ENCODE assay signal across 30 cellular contexts in the genomic region with DNA sequence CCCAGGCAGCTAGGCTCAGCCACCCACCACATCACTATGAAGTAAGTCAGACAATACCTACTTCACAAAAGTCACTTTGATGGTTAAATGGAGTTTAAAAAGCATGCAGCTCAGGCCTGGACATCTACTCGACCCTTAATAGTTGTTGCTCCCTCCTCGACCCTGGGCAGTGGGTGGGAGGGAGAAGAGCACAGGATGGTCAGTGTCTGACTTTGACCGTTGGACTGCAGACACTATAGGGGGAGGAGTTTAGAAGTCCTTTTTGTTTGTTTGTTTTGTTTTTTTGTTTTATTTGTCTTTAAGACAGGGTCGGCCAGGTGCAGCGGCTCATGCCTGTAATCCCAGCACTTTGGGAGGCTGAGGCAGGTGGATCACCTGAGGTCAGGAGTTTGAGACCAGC.
"Had no signal": no experiment of that assay in that cellular context is flagged by ENCODE, and none has a peak within 500 bp of the region (broad histone marks: within the 10 kb centered on the region; RNA-seq: fewer than 3 reads in every experiment).

No MANE protein-coding gene starts in this region.

- H3K27me3 ChIP-seq: ovary, right lobe of liver, sigmoid colon, suprapubic skin, testis, tibial artery, transverse colon, upper lobe of right lung, uterus had no signal

- H3K27me3 Mint-ChIP-seq: naive B cell; naive thymus-derived CD8-positive, alpha-beta T cell; natural killer cell treated with Interleukin-12 subunit alpha and Interleukin-12 subunit beta and Interleukin-15 and Interleukin-18, amount 100 ng/mL, for 72 hours; stimulated activated memory B cell treated with anti-CD40 and anti-IgM and Interleukin-4, amounts not matched to agents 10 μg/mL and 1 μg/mL and 100 μg/mL, for 72 hours; stimulated activated naive CD8-positive, alpha-beta T cell treated with anti-CD3 and anti-CD28 coated beads, Interleukin-15, amount 100 ng/mL, for 72 hours; type B pancreatic cell had no signal

- H3K36me3 ChIP-seq: ovary, right lobe of liver, sigmoid colon, suprapubic skin, tibial artery, transverse colon, upper lobe of right lung, uterus had no signal

- H3K36me3 Mint-ChIP-seq: natural killer cell treated with Interleukin-12 subunit alpha and Interleukin-12 subunit beta and Interleukin-15 and Interleukin-18, amount 100 ng/mL, for 72 hours had no signal

- H2AFZ ChIP-seq: parathyroid adenoma had no signal

- H3K27ac ChIP-seq: ovary, parathyroid adenoma, psoas muscle, right lobe of liver, sigmoid colon, suprapubic skin, testis, tibial artery, transverse colon, upper lobe of right lung, uterus had no signal

- H3K9me3 Mint-ChIP-seq: naive thymus-derived CD8-positive, alpha-beta T cell; natural killer cell treated with Interleukin-12 subunit alpha and Interleukin-12 subunit beta and Interleukin-15 and Interleukin-18, amount 100 ng/mL, for 72 hours; stimulated activated memory B cell treated with anti-CD40 and anti-IgM and Interleukin-4, amounts not matched to agents 10 μg/mL and 1 μg/mL and 100 μg/mL, for 72 hours; stimulated activated naive CD8-positive, alpha-beta T cell treated with anti-CD3 and anti-CD28 coated beads, Interleukin-15, amount 100 ng/mL, for 72 hours; type B pancreatic cell had no signal

- H3K4me1 ChIP-seq: parathyroid adenoma, psoas muscle, right lobe of liver, sigmoid colon, suprapubic skin, testis, tibial artery, upper lobe of right lung, uterus had no signal

- H3K9me3 ChIP-seq: ovary, psoas muscle, right lobe of liver, sigmoid colon, suprapubic skin, testis, tibial artery, transverse colon, upper lobe of right lung, uterus had no signal

- FAIRE-seq: small intestine had no signal

- H3K9ac ChIP-seq: parathyroid adenoma had no signal

- H3K27ac Mint-ChIP-seq: naive B cell; natural killer cell treated with Interleukin-12 subunit alpha and Interleukin-12 subunit beta and Interleukin-15 and Interleukin-18, amount 100 ng/mL, for 72 hours; progenitor cell of endocrine pancreas; stimulated activated memory B cell treated with anti-CD40 and anti-IgM and Interleukin-4, amounts not matched to agents 10 μg/mL and 1 μg/mL and 100 μg/mL, for 72 hours; type B pancreatic cell had no signal

- H3K4me3 Mint-ChIP-seq: naive B cell; naive thymus-derived CD8-positive, alpha-beta T cell; natural killer cell treated with Interleukin-12 subunit alpha and Interleukin-12 subunit beta and Interleukin-15 and Interleukin-18, amount 100 ng/mL, for 72 hours; stimulated activated memory B cell treated with anti-CD40 and anti-IgM and Interleukin-4, amounts not matched to agents 10 μg/mL and 1 μg/mL and 100 μg/mL, for 72 hours; stimulated activated naive CD8-positive, alpha-beta T cell treated with anti-CD3 and anti-CD28 coated beads, Interleukin-15, amount 100 ng/mL, for 72 hours; type B pancreatic cell had no signal

- ATAC-seq: naive thymus-derived CD8-positive, alpha-beta T cell; natural killer cell treated with Interleukin-12 subunit alpha and Interleukin-12 subunit beta and Interleukin-15 and Interleukin-18, amount 100 ng/mL, for 72 hours; psoas muscle; right cardiac atrium; stimulated activated memory B cell treated with anti-CD40 and anti-IgM and Interleukin-4, amounts not matched to agents 10 μg/mL and 1 μg/mL and 100 μg/mL, for 72 hours; stimulated activated naive CD8-positive, alpha-beta T cell treated with anti-CD3 and anti-CD28 coated beads, Interleukin-15, amount 100 ng/mL, for 72 hours; stimulated activated naive CD8-positive, alpha-beta T cell treated with anti-CD3 and anti-CD28 coated beads, Interleukin-15, Interleukin-2, amounts not matched to agents 100 U/mL and 50 U/mL, for 24 hours; upper lobe of right lung had no signal

- H3K79me2 ChIP-seq: parathyroid adenoma had no signal

- H3K4me1 Mint-ChIP-seq: naive B cell; stimulated activated memory B cell treated with anti-CD40 and anti-IgM and Interleukin-4, amounts not matched to agents 10 μg/mL and 1 μg/mL and 100 μg/mL, for 72 hours; stimulated activated naive CD8-positive, alpha-beta T cell treated with anti-CD3 and anti-CD28 coated beads, Interleukin-15, amount 100 ng/mL, for 72 hours had no signal

- H3K4me3 ChIP-seq: ovary, psoas muscle, right lobe of liver, sigmoid colon, suprapubic skin, testis, tibial artery, transverse colon, upper lobe of right lung, uterus had no signal

- DNase-seq: naive B cell; naive thymus-derived CD8-positive, alpha-beta T cell; occipital lobe; posterior cingulate gyrus; psoas muscle; right cardiac atrium; right lobe of liver; sigmoid colon; small intestine; stimulated activated CD4-positive, alpha-beta T cell treated with anti-CD3 and anti-CD28 coated beads, Interleukin-12 subunit alpha, Interleukin-12 subunit beta, amount 100 ng/mL, for 4 hours; stimulated activated CD4-positive, alpha-beta T cell treated with anti-CD3 and anti-CD28 coated beads, Interleukin-1b, Interleukin-23, amount 100 ng/mL, for 48 hours; stimulated activated CD4-positive, alpha-beta T cell treated with anti-CD3 and anti-CD28 coated beads, Interleukin-4, amount 100 ng/mL, for 1 hour; stimulated activated CD4-positive, alpha-beta T cell treated with anti-CD3 and anti-CD28 coated beads, Interleukin-4, amount 100 ng/mL, for 4 hours; stimulated activated CD8-positive, alpha-beta memory T cell treated with anti-CD3 and anti-CD28 coated beads, Interleukin-4, amount 100 ng/mL, for 48 hours; stimulated activated naive CD4-positive, alpha-beta T cell; stimulated activated naive CD8-positive, alpha-beta T cell treated with anti-CD3 and anti-CD28 coated beads, Interleukin-15, amount 100 ng/mL, for 72 hours; stimulated activated naive CD8-positive, alpha-beta T cell treated with anti-CD3 and anti-CD28 coated beads, Interleukin-15, Interleukin-2, amounts not matched to agents 100 U/mL and 50 U/mL, for 24 hours; substantia nigra; testis; tibial artery; transverse colon; upper lobe of right lung; uterus had no signal
